ENCODE assay signal across 21 cellular contexts in genomic region chr11:72426054-72426757, GRCh38. TPM values are rescaled to one million over a fixed set of nuclear protein-coding genes. Genes with fewer than 3 reads are reported as not detected.
DNase-seq lines count a peak whose midpoint lies in the region; ATAC-seq, FAIRE-seq and TF ChIP-seq lines count a peak whose summit lies in the region.
"Had no signal": no experiment of that assay in that cellular context is flagged by ENCODE, and none has a peak within 500 bp of the region (broad histone marks: within the 10 kb centered on the region; RNA-seq: fewer than 3 reads in every experiment).

No MANE protein-coding gene starts in this region.

- DNase-seq in DMS 273 treated with DMSO at 0.1 percent for 48 hours (lab: John Stamatoyannopoulos, UW) (peak; percentile 43), trophoblast cell (no peak), D721Med (ENCODE audit: insufficient read length, low spot score) (no peak), RKO (ENCODE audit: low spot score) (no peak), KBM-7 (no peak)
- DNase-seq in central memory CD8-positive, alpha-beta T cell (ENCODE audit: low spot score in 2 of 2): no peak
- no peak for DNase-seq in stimulated activated CD4-positive, alpha-beta T cell treated with anti-CD3 and anti-CD28 coated beads, Interleukin-2, amount 100 ng/mL, for 24 hours
- DNase-seq: activated CD4-positive, alpha-beta T cell treated with anti-CD3 and anti-CD28 coated beads, Interleukin-2, amount 50 U/mL, for 4 hours; activated effector memory CD4-positive, alpha-beta T cell treated with Interleukin-2 at 50 U/mL for 16 hours; head of caudate nucleus; retina; RPMI8226; SK-N-SH; stimulated activated CD4-positive, alpha-beta T cell treated with anti-CD3 and anti-CD28 coated beads, Interleukin-4, amount 100 ng/mL, for 1 hour; stomach had no signal

- H2AK5ac ChIP-seq in trophoblast cell (ENCODE audit: low read length): no peak overlapping the region

- no peaks in the 10 kb centered on the region for H3K9me2 ChIP-seq in Loucy (replicated peaks; ENCODE audit: low read depth, low read length)
- H3K9me2 ChIP-seq: SK-N-SH had no signal

- H3K9me3 Mint-ChIP-seq in central memory CD8-positive, alpha-beta T cell: no peaks in the 10 kb centered on the region
- H3K9me3 Mint-ChIP-seq: memory B cell had no signal

- in situ Hi-C loops in KBM-7 (cut with MboI; ENCODE audit: low pct_unique_long_range_greater_than_20kb, low sequenced_read_pairs): loop anchor here (25.0 kb wide), 1 partner anchor 414 kb away; no protein-coding TSS in a partner anchor

- no peak for FAIRE-seq in D721Med (lab: Jason Lieb, UNC)
- FAIRE-seq: GM18507, K562 had no signal

- peaks cover 13% of the 10 kb centered on the region for H3K36me3 Mint-ChIP-seq in central memory CD8-positive, alpha-beta T cell (ENCODE audit: insufficient read depth)

- no peak overlapping the region for H4K12ac ChIP-seq in trophoblast cell (ENCODE audit: low read depth, low read length)

- H2BK120ac ChIP-seq in trophoblast cell (ENCODE audit: insufficient read depth, low read length, poor library complexity): peak overlapping the region; percentile 9

- H3K27me3 ChIP-seq in Loucy (ENCODE audit: insufficient read depth, low read length, poor library complexity, severe bottlenecking) (no peaks in the 10 kb centered on the region), trophoblast cell (ENCODE audit: insufficient read depth, low read length) (no peaks in the 10 kb centered on the region)
- H3K27me3 ChIP-seq: stomach, tibial nerve had no signal

- H3K4me3 ChIP-seq in Loucy (ENCODE audit: low read length, poor library complexity, severe bottlenecking) (no peak overlapping the region), trophoblast cell (ENCODE audit: low read depth, low read length) (no peak overlapping the region)
- H3K4me3 ChIP-seq: HAP-1, K562, stomach, tibial nerve had no signal

- no peak overlapping the region for H2BK12ac ChIP-seq in trophoblast cell (ENCODE audit: low read length)

- H3K27me3 Mint-ChIP-seq in central memory CD8-positive, alpha-beta T cell: no peaks in the 10 kb centered on the region
- H3K27me3 Mint-ChIP-seq: memory B cell had no signal

- no peaks in the 10 kb centered on the region for H3K36me3 ChIP-seq in Loucy (ENCODE audit: insufficient read depth, low read length)
- H3K36me3 ChIP-seq in trophoblast cell (ENCODE audit: control insufficient read depth in 1 of 2, insufficient read depth in 2 of 2, low read length in 2 of 2): peaks cover 17 to 27% of the 10 kb centered on the region in 2 experiments

- H3K23ac ChIP-seq in trophoblast cell (ENCODE audit: low read length): no peak overlapping the region

- peaks cover 23% of the 10 kb centered on the region for H3K4me1 Mint-ChIP-seq in central memory CD8-positive, alpha-beta T cell

- H3F3A ChIP-seq in Loucy (ENCODE audit: low read depth): no peaks in the 10 kb centered on the region

- peak overlapping the region; percentile 13 for H3K27ac Mint-ChIP-seq in central memory CD8-positive, alpha-beta T cell (ENCODE audit: low read depth)
- H3K27ac Mint-ChIP-seq: memory B cell had no signal

- TF ChIP-seq CTCF in Loucy (conservative IDR thresholded peaks at IDR 0.05; ENCODE audit: low read length) (peak; percentile 16; the same call in 1 of the 2 replicates), D721Med (IDR thresholded peaks at IDR 0.05; ENCODE audit: insufficient read depth, missing control alignments) (no peak)

- H3K9ac ChIP-seq in Loucy (ENCODE audit: low read depth, low read length, poor library complexity, severe bottlenecking) (peak overlapping the region; percentile 38), trophoblast cell (ENCODE audit: low read length) (no peak overlapping the region)
- H3K9ac ChIP-seq: SK-N-SH had no signal

- H3K27ac ChIP-seq in trophoblast cell (ENCODE audit: low read depth, low read length): no peak overlapping the region
- H3K27ac ChIP-seq: stomach, tibial nerve had no signal

- peak overlapping the region; percentile 16 for H4K91ac ChIP-seq in trophoblast cell (ENCODE audit: low read depth, low read length)

- peaks cover 8% of the 10 kb centered on the region for H3K79me1 ChIP-seq in trophoblast cell (ENCODE audit: low read length)

- H3K4me3 Mint-ChIP-seq in central memory CD8-positive, alpha-beta T cell: no peak overlapping the region
- H3K4me3 Mint-ChIP-seq: memory B cell had no signal

- no peak overlapping the region for H3K4ac ChIP-seq in trophoblast cell (ENCODE audit: low read depth, low read length)

- H3K14ac ChIP-seq in trophoblast cell (ENCODE audit: low read length): peak overlapping the region; percentile 9

- H3K9me3 ChIP-seq in Loucy (ENCODE audit: insufficient read depth, low read depth, low read length): no peaks in the 10 kb centered on the region
- no peaks in the 10 kb centered on the region for H3K9me3 ChIP-seq in trophoblast cell (ENCODE audit: insufficient read depth, low read depth, low read length)
- H3K9me3 ChIP-seq: HAP-1, SK-N-SH, stomach, tibial nerve had no signal

- H4K20me1 ChIP-seq in Loucy (ENCODE audit: insufficient read depth, low read length, poor library complexity, severe bottlenecking): no peaks in the 10 kb centered on the region

- H2BK5ac ChIP-seq in trophoblast cell (ENCODE audit: low read depth, low read length, poor library complexity): no peak overlapping the region

- no peak overlapping the region for H3K18ac ChIP-seq in trophoblast cell (ENCODE audit: low read length)

- H3K4me1 ChIP-seq in Loucy (ENCODE audit: insufficient read depth, low read length, poor library complexity, severe bottlenecking): peaks cover 44% of the 10 kb centered on the region
- H3K4me1 ChIP-seq in trophoblast cell (ENCODE audit: control insufficient read depth in 1 of 2, insufficient read depth in 2 of 2, low read length in 2 of 2): peaks cover 17 to 23% of the 10 kb centered on the region in 2 experiments

- H4K8ac ChIP-seq in trophoblast cell (ENCODE audit: low read depth, low read length): no peak overlapping the region

- no CpG with 5 or more reads among the region's 5 CpGs for WGBS in trophoblast cell (ENCODE audit: extremely low coverage, insufficient coverage, insufficient read length)

- H2AFZ ChIP-seq in Loucy (ENCODE audit: low read length) (no peak overlapping the region), trophoblast cell (ENCODE audit: insufficient read depth, low read length, poor library complexity) (no peak overlapping the region)

- H3K4me2 ChIP-seq in Loucy (ENCODE audit: low read depth, low read length, poor library complexity, severe bottlenecking) (peak overlapping the region; percentile 36), trophoblast cell (ENCODE audit: low read length) (no peak overlapping the region)
- H3K4me2 ChIP-seq: SK-N-SH had no signal

- no peaks in the 10 kb centered on the region for H3K79me2 ChIP-seq in Loucy (ENCODE audit: insufficient read depth, low read length)
- H3K79me2 ChIP-seq in trophoblast cell (ENCODE audit: control insufficient read depth, insufficient read depth, low read length, poor library complexity): no peaks in the 10 kb centered on the region

- ATAC-seq in central memory CD8-positive, alpha-beta T cell (replicated peaks; ENCODE audit: extremely low read depth, poor library complexity, severe bottlenecking): no peak
- ATAC-seq: K562 had no signal

RNA-seq across cellular contexts. Expression of gene CLPB, which starts 8.1 kb away (rescaled TPM):
- 38.1 and 40.0 TPM in 2 replicates for polyA plus RNA-seq in trophoblast cell (2013)
